In the genomic region with DNA sequence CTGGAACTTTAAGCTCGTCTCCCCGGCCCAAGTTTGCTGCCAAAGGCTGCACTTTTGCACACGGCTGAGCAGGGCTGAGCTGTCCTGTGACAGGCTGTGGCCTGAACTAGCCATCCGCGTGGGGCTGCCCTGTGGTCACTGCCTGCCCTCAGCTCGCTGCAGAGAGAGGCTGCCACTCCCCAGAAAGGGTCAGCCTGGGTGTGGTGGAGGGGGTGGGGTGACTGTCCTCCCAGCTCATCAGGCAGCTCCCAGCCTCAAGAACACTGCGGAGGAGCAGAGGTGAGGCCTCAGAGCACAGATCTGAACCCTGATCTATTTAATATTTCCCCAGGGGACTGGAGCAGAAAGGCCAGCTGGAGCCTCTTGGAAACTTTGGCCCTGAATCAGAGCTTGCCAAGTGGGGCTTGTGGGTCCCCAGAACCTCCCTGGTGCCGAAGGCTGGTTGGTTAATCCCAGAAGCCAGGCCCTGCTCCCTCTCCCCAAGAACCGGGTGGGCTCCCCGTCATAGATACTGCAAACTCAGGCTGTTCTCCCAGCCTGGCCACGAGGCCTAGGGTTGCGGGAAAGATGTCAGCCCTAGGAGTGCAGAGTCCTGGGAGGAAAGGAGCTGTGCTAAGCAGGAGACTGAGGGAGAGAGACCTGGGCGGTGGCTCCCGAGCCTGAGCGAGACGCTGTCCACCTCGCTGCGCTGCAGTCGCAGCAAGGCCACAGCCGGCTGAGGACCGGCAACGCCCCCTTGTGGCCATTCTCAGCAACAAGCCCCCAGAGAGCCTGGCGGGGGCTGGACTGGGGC, we compare ENCODE assay signal across 8 cellular contexts.
DNase-seq lines count a peak whose midpoint lies in the region; ATAC-seq lines count a peak whose summit lies in the region.

No MANE protein-coding gene starts in this region.

- WGBS in urinary bladder = 20% methylated on average over 23 of the region's 23 CpGs

- H3K4me1 ChIP-seq in urinary bladder (ENCODE audit: insufficient read depth) = no peaks in the 10 kb centered on the region

- DNase-seq in ACHN (peak; percentile 84), NCI-H1105 treated with DMSO at 0.1 percent for 48 hours (lab: John Stamatoyannopoulos, UW) (peak; percentile 73), T follicular helper cell (ENCODE audit: low read depth) (peak; percentile 35), amniotic stem cell (lab: John Stamatoyannopoulos, UW) (peak; percentile 63), left cardiac atrium (peak; percentile 87), pulmonary artery endothelial cell (ENCODE audit: low read depth, low spot score) (peak; percentile 36)

- H3K4me3 ChIP-seq in urinary bladder (ENCODE audit: low read depth, low read length) = no peak overlapping the region

- in situ Hi-C loops in ACHN (cut with HindIII; ENCODE audit: low pct_ligation_motif_present, low pct_unique_long_range_greater_than_20kb, low sequenced_read_pairs) = no loop called here

- no peaks in the 10 kb centered on the region for H3K36me3 ChIP-seq in urinary bladder (ENCODE audit: insufficient read depth)

- intact Hi-C loops in left cardiac atrium (cut with DNase I) = loop anchor here (1.0 to 5.0 kb wide), 3 partner anchors 57 to 145 kb away; no protein-coding TSS in a partner anchor

- ATAC-seq in GM19043 (IDR thresholded peaks at IDR 0.05; ENCODE audit: low read depth, unreplicated experiment) (peak; percentile 51), left cardiac atrium (peak; percentile 90)

- peak overlapping the region; percentile 49 for H3K27ac ChIP-seq in urinary bladder (ENCODE audit: low read depth)

Comparison
In these comparisons a context has a peak if more than half of its experiments do, and no peak if none do; other contexts are left out.
1. DNase-seq: peak in every context shown above with its lines; median percentile 87 in left cardiac atrium; 84 in ACHN; 73 in NCI-H1105 treated with DMSO at 0.1 percent for 48 hours; 63 in amniotic stem cell; 36 in pulmonary artery endothelial cell; 35 in T follicular helper cell.